Comparison of ENCODE assay signal across 15 cellular contexts in genomic region chr10:75508814-75509306, GRCh38.
DNase-seq lines count a peak whose midpoint lies in the region; ATAC-seq and TF ChIP-seq lines count a peak whose summit lies in the region.
"Had no signal": no experiment of that assay in that cellular context is flagged by ENCODE, and none has a peak within 500 bp of the region (broad histone marks: within the 10 kb centered on the region; RNA-seq: fewer than 3 reads in every experiment).

No MANE protein-coding gene starts in this region.

- peaks cover 23% of the 10 kb centered on the region for H3K4me1 Mint-ChIP-seq in brain
- H3K4me1 Mint-ChIP-seq in stimulated activated effector memory CD8-positive, alpha-beta T cell treated with anti-CD3 and anti-CD28 coated beads, Interleukin-12 subunit alpha, Interleukin-12 subunit beta, amount 100 ng/mL, for 72 hours, result no peaks in the 10 kb centered on the region

- peak overlapping the region; percentile 26 for H3K4me2 ChIP-seq in osteoblast (ENCODE audit: insufficient read depth, low read length)

- no peak overlapping the region for H3K4me3 ChIP-seq in osteoblast (ENCODE audit: insufficient read depth, low read length)
- H3K4me3 ChIP-seq: gastrocnemius medialis, right lobe of liver, SJSA1 had no signal

- H3K27me3 Mint-ChIP-seq in brain, result peaks cover 41% of the 10 kb centered on the region

- H3K27me3 ChIP-seq in osteoblast (ENCODE audit: insufficient read depth, low read length), result peaks cover 10% of the 10 kb centered on the region
- H3K27me3 ChIP-seq: gastrocnemius medialis, right lobe of liver, SJSA1 had no signal

- H4K20me1 ChIP-seq in osteoblast (ENCODE audit: insufficient read depth, low read length), result no peaks in the 10 kb centered on the region

- intact Hi-C loops in left ventricle myocardium superior (cut with micrococcal nuclease), result no loop called here

- DNase-seq in GM03348 (ENCODE audit: low spot score), result peak; percentile 13
- peak; percentile 88 for DNase-seq in NCI-H226
- DNase-seq in osteoblast (ENCODE audit: insufficient read length, low spot score, missing footprints), result no peak
- no peak for DNase-seq in left ventricle myocardium superior
- no peak for DNase-seq in stimulated activated effector memory CD8-positive, alpha-beta T cell treated with anti-CD3 and anti-CD28 coated beads, Interleukin-12 subunit alpha, Interleukin-12 subunit beta, amount 100 ng/mL, for 72 hours (ENCODE audit: low spot score in 2 of 2)
- no peak for DNase-seq in NCI-H446 treated with DMSO at 0.1 percent for 48 hours (lab: John Stamatoyannopoulos, UW)
- no peak for DNase-seq in stimulated activated CD4-positive, alpha-beta T cell treated with anti-CD3 and anti-CD28 coated beads, Interleukin-2, amount 100 ng/mL, for 48 hours
- DNase-seq: amygdala; CD4-positive, CD25-positive, alpha-beta regulatory T cell; gastrocnemius medialis; NCI-H774; right lobe of liver had no signal

- no peaks in the 10 kb centered on the region for H3K79me2 ChIP-seq in osteoblast (ENCODE audit: insufficient read depth, low read length)

- peak overlapping the region; percentile 24 for H3K27ac ChIP-seq in osteoblast (ENCODE audit: low read depth, low read length)
- H3K27ac ChIP-seq: gastrocnemius medialis, right lobe of liver, SJSA1 had no signal

- peak overlapping the region in 4 of 5 experiments; percentile 23 to 79 (median 44) for H3K27ac Mint-ChIP-seq in brain
- H3K27ac Mint-ChIP-seq in stimulated activated effector memory CD8-positive, alpha-beta T cell treated with anti-CD3 and anti-CD28 coated beads, Interleukin-12 subunit alpha, Interleukin-12 subunit beta, amount 100 ng/mL, for 72 hours, result no peak overlapping the region
- H3K27ac Mint-ChIP-seq: WTC11 had no signal

- H3K4me1 ChIP-seq in osteoblast (ENCODE audit: insufficient read depth, low read length), result peaks cover 22% of the 10 kb centered on the region
- H3K4me1 ChIP-seq: gastrocnemius medialis, SJSA1 had no signal

- H3K36me3 Mint-ChIP-seq in brain, result no peaks in the 10 kb centered on the region
- H3K36me3 Mint-ChIP-seq in stimulated activated effector memory CD8-positive, alpha-beta T cell treated with anti-CD3 and anti-CD28 coated beads, Interleukin-12 subunit alpha, Interleukin-12 subunit beta, amount 100 ng/mL, for 72 hours, result no peaks in the 10 kb centered on the region
- H3K36me3 Mint-ChIP-seq: CD4-positive, CD25-positive, alpha-beta regulatory T cell; WTC11 had no signal

- H3K9me3 Mint-ChIP-seq in brain, result peaks cover 0 to 8% (median 0%) of the 10 kb centered on the region in 5 experiments
- H3K9me3 Mint-ChIP-seq in stimulated activated effector memory CD8-positive, alpha-beta T cell treated with anti-CD3 and anti-CD28 coated beads, Interleukin-12 subunit alpha, Interleukin-12 subunit beta, amount 100 ng/mL, for 72 hours, result no peaks in the 10 kb centered on the region
- H3K9me3 Mint-ChIP-seq: CD4-positive, CD25-positive, alpha-beta regulatory T cell; WTC11 had no signal

- H3K9me3 ChIP-seq in osteoblast (ENCODE audit: low read depth, low read length), result no peaks in the 10 kb centered on the region
- H3K9me3 ChIP-seq: gastrocnemius medialis, right lobe of liver, SJSA1 had no signal

- ATAC-seq in left ventricle myocardium superior, result no peak
- no peak for ATAC-seq in stimulated activated effector memory CD8-positive, alpha-beta T cell treated with anti-CD3 and anti-CD28 coated beads, Interleukin-12 subunit alpha, Interleukin-12 subunit beta, amount 100 ng/mL, for 72 hours
- ATAC-seq: gastrocnemius medialis, right lobe of liver, WTC11 had no signal

- TF ChIP-seq CTCF in brain (conservative IDR thresholded peaks at IDR 0.05) (no peak), osteoblast (IDR thresholded peaks at IDR 0.05; ENCODE audit: extremely low read depth, low read depth, low read length) (no peak)

- peak overlapping the region in 3 of 5 experiments; percentile 15 to 58 (median 27) for H3K4me3 Mint-ChIP-seq in brain
- H3K4me3 Mint-ChIP-seq in stimulated activated effector memory CD8-positive, alpha-beta T cell treated with anti-CD3 and anti-CD28 coated beads, Interleukin-12 subunit alpha, Interleukin-12 subunit beta, amount 100 ng/mL, for 72 hours, result no peak overlapping the region
- H3K4me3 Mint-ChIP-seq: CD4-positive, CD25-positive, alpha-beta regulatory T cell; WTC11 had no signal

- H2AFZ ChIP-seq in osteoblast (ENCODE audit: low read length), result no peak overlapping the region

- no peaks in the 10 kb centered on the region for H3K36me3 ChIP-seq in osteoblast (ENCODE audit: insufficient read depth, low read length)
- H3K36me3 ChIP-seq: gastrocnemius medialis, right lobe of liver, SJSA1 had no signal

Comparison
In these comparisons a context has a peak if more than half of its experiments do, and no peak if none do; other contexts are left out.
1. DNase-seq: peak in GM03348 (single experiment) and NCI-H226 (single experiment); none in osteoblast (single experiment), left ventricle myocardium superior (single experiment), stimulated activated effector memory CD8-positive, alpha-beta T cell treated with anti-CD3 and anti-CD28 coated beads, Interleukin-12 subunit alpha, Interleukin-12 subunit beta, amount 100 ng/mL, for 72 hours (0 of 2), NCI-H446 treated with DMSO at 0.1 percent for 48 hours (single experiment) and stimulated activated CD4-positive, alpha-beta T cell treated with anti-CD3 and anti-CD28 coated beads, Interleukin-2, amount 100 ng/mL, for 48 hours (0 of 2).